Comparison of ENCODE assay signal across 8 cellular contexts in genomic region chr14:32201816-32202467, GRCh38. TPM values are rescaled to one million over a fixed set of nuclear protein-coding genes. Genes with fewer than 3 reads are reported as not detected.
DNase-seq lines count a peak whose midpoint lies in the region; ATAC-seq and TF ChIP-seq lines count a peak whose summit lies in the region.

Gene RNU6-7 (plus strand): TSS chr14:32202045.

- peak within 1 kb of the TSS; percentile 91 for H2AFZ ChIP-seq in Karpas-422 (ENCODE audit: low read length)

- peak within 1 kb of the TSS; percentile 95 for H3K4me2 ChIP-seq in Karpas-422 (ENCODE audit: low read depth, low read length, poor library complexity, severe bottlenecking)

- no peaks in the 10 kb centered on the region for H3K9me3 ChIP-seq in Karpas-422 (ENCODE audit: low read length)

- H3K27ac ChIP-seq in Karpas-422 (ENCODE audit: low read length): no peak within 1 kb of the TSS

- H3K4me1 ChIP-seq in Karpas-422 (ENCODE audit: low read length): peaks cover 43% of the 10 kb centered on the region

- peaks cover 0 to 2% of the 10 kb centered on the region in 2 donors for H3K36me3 Mint-ChIP-seq in CD14-positive monocyte
- no peaks in the 10 kb centered on the region for H3K36me3 Mint-ChIP-seq in stimulated activated naive CD8-positive, alpha-beta T cell treated with anti-CD3 and anti-CD28 coated beads, Interleukin-15, Interleukin-2, amounts not matched to agents 100 ng/mL and 50 ng/mL, for 24 hours (ENCODE audit: low read depth)

- no peaks in the 10 kb centered on the region for H3K27me3 ChIP-seq in Karpas-422 (ENCODE audit: low read length)

- TF ChIP-seq CTCF in CD14-positive monocyte (IDR thresholded peaks at IDR 0.05) (no peak), choroid plexus epithelial cell (conservative IDR thresholded peaks at IDR 0.05; ENCODE audit: low read depth, low read length) (no peak)

- H4K20me1 ChIP-seq in Karpas-422 (ENCODE audit: insufficient read depth, low read depth, low read length): no peaks in the 10 kb centered on the region

- intact Hi-C loops in CD14-positive monocyte (cut with micrococcal nuclease): no loop called here

- peak within 1 kb of the TSS; percentile 67 for H3K9ac ChIP-seq in Karpas-422 (ENCODE audit: low read length)

- peak within 1 kb of the TSS; percentile 87 to 96 for H3K4me3 Mint-ChIP-seq in CD14-positive monocyte
- peak within 1 kb of the TSS; percentile 88 for H3K4me3 Mint-ChIP-seq in stimulated activated naive CD8-positive, alpha-beta T cell treated with anti-CD3 and anti-CD28 coated beads, Interleukin-15, Interleukin-2, amounts not matched to agents 100 ng/mL and 50 ng/mL, for 24 hours

- peak within 1 kb of the TSS in 4 of 7 donors; percentile 18 to 82 (median 34) for H3K27ac Mint-ChIP-seq in CD14-positive monocyte
- H3K27ac Mint-ChIP-seq in stimulated activated naive CD8-positive, alpha-beta T cell treated with anti-CD3 and anti-CD28 coated beads, Interleukin-15, Interleukin-2, amounts not matched to agents 100 ng/mL and 50 ng/mL, for 24 hours: peak within 1 kb of the TSS; percentile 99

- peaks cover 54% of the 10 kb centered on the region for H3K4me1 Mint-ChIP-seq in CD14-positive monocyte
- H3K4me1 Mint-ChIP-seq in stimulated activated naive CD8-positive, alpha-beta T cell treated with anti-CD3 and anti-CD28 coated beads, Interleukin-15, Interleukin-2, amounts not matched to agents 100 ng/mL and 50 ng/mL, for 24 hours (ENCODE audit: low read depth): peaks cover 66% of the 10 kb centered on the region

- H3K79me2 ChIP-seq in Karpas-422 (ENCODE audit: low read length): no peaks in the 10 kb centered on the region

- no peak for ATAC-seq in HG03565 (IDR thresholded peaks at IDR 0.05; ENCODE audit: unreplicated experiment)

- no peaks in the 10 kb centered on the region for H3K36me3 ChIP-seq in Karpas-422 (ENCODE audit: insufficient read depth, low read length)

- DNase-seq in CD14-positive monocyte (ENCODE audit: low spot score): no peak
- peak; percentile 76 for DNase-seq in Karpas-422
- peak; percentile 63 for DNase-seq in SW480 (ENCODE audit: low spot score)
- DNase-seq in choroid plexus epithelial cell (ENCODE audit: low read depth): no peak
- peak; percentile 4 to 7 for DNase-seq in lung microvascular endothelial cell (ENCODE audit: low read depth in 2 of 2)
- no peak for DNase-seq in GF-D8 (lab: John Stamatoyannopoulos, UW)

- H3K4me3 ChIP-seq in Karpas-422 (ENCODE audit: low read length) (peak within 1 kb of the TSS; percentile 79), choroid plexus epithelial cell (ENCODE audit: low read depth, low read length) (peak within 1 kb of the TSS; percentile 72)

- H3K9me2 ChIP-seq in Karpas-422 (replicated peaks; ENCODE audit: insufficient read depth, low read length): no peaks in the 10 kb centered on the region

- peaks cover 32 to 48% (median 36%) of the 10 kb centered on the region in 3 donors for H3K27me3 Mint-ChIP-seq in CD14-positive monocyte (ENCODE audit: low read depth in 3 of 3)
- H3K27me3 Mint-ChIP-seq in stimulated activated naive CD8-positive, alpha-beta T cell treated with anti-CD3 and anti-CD28 coated beads, Interleukin-15, Interleukin-2, amounts not matched to agents 100 ng/mL and 50 ng/mL, for 24 hours: peaks cover 4% of the 10 kb centered on the region

- peaks cover 0 to 4% (median 0%) of the 10 kb centered on the region in 7 donors for H3K9me3 Mint-ChIP-seq in CD14-positive monocyte
- no peaks in the 10 kb centered on the region for H3K9me3 Mint-ChIP-seq in stimulated activated naive CD8-positive, alpha-beta T cell treated with anti-CD3 and anti-CD28 coated beads, Interleukin-15, Interleukin-2, amounts not matched to agents 100 ng/mL and 50 ng/mL, for 24 hours

RNA-seq across cellular contexts. Expression of gene RNU6-7, which starts in this region (rescaled TPM):
- polyA plus RNA-seq in CD14-positive monocyte: not detected
- not detected in 2 replicates for total RNA-seq in Karpas-422 (2014; rRNA removed; shearing (Covaris generic); ENCODE audit: low replicate concordance)
- total RNA-seq in lung microvascular endothelial cell: not detected in 2 replicates

Comparison
In these comparisons a context has a peak if more than half of its experiments do, and no peak if none do; other contexts are left out.
1. Peak in DNase-seq, H3K4me3 ChIP-seq, H3K9ac ChIP-seq and H3K4me2 ChIP-seq in Karpas-422; RNA of the gene not detected or under 1 TPM.
2. Peak in DNase-seq in lung microvascular endothelial cell; RNA of the gene not detected or under 1 TPM.